Comparison of ENCODE assay signal across 9 cellular contexts in genomic region chr13:35164324-35164932, GRCh38.
DNase-seq lines count a peak whose midpoint lies in the region; ATAC-seq, FAIRE-seq and TF ChIP-seq lines count a peak whose summit lies in the region.
"Had no signal": no experiment of that assay in that cellular context is flagged by ENCODE, and none has a peak within 500 bp of the region (broad histone marks: within the 10 kb centered on the region; RNA-seq: fewer than 3 reads in every experiment).

No MANE protein-coding gene starts in this region.

- in situ Hi-C loops in K562 (cut with MboI) = loop anchor here (25.0 kb wide), 1 partner anchor 1227 kb away; no protein-coding TSS in a partner anchor

- TF ChIP-seq RAD21 in K562 (CRISPR knock-in tag; conservative IDR thresholded peaks at IDR 0.05 in 1 of 2, IDR thresholded peaks at IDR 0.05 in 1 of 2) = peak; percentile 70 to 76

- H3K9me3 ChIP-seq in K562 (replicated peaks; ENCODE audit: control insufficient read depth, insufficient read depth, low read depth, low read length) = no peaks in the 10 kb centered on the region

- POLR2A ChIA-PET in K562 (lab: Yijun Ruan, JAX) = no interaction called here

- TF ChIP-seq EP300 in K562 (IDR thresholded peaks at IDR 0.05; ENCODE audit: low read length) = no peak

- no peak overlapping the region for H3K4me3 ChIP-seq in K562

- CTCF ChIA-PET in K562 (lab: Yijun Ruan, JAX; ENCODE audit: low intra/inter-chr PET ratio) = interaction anchor here (0.6 to 0.7 kb wide), 3 partner anchors 25 to 1234 kb away, joined by 3 read pairs; no protein-coding TSS in a partner anchor

- no peak overlapping the region for H2AFZ ChIP-seq in K562 (ENCODE audit: low read depth, low read length)

- DNase-seq in D721Med (ENCODE audit: insufficient read length, low spot score) = no peak
- DNase-seq in NCI-H2196 (lab: John Stamatoyannopoulos, UW; ENCODE audit: unreplicated experiment) = peak; percentile 19
- peak; percentile 6 to 17 (median 14) for DNase-seq in K562 (ENCODE audit: extremely low read depth in 1 of 4, low spot score in 3 of 4)
- peak; percentile 24 for DNase-seq in kidney glomerular epithelial cell (lab: John Stamatoyannopoulos, UW)
- DNase-seq in omental fat pad (ENCODE audit: low spot score) = no peak
- no peak for DNase-seq in activated CD4-positive, alpha-beta T cell treated with anti-CD3 and anti-CD28 coated beads, Interleukin-2, amount 50 U/mL, for 4 hours
- DNase-seq: right cardiac atrium had no signal

- no peaks in the 10 kb centered on the region for H3K4me1 ChIP-seq in K562 (replicated peaks in 1 of 2; ENCODE audit: control insufficient read depth in 2 of 2, insufficient read depth in 2 of 2, low read length in 2 of 2)

- TF ChIP-seq CTCF in D721Med (IDR thresholded peaks at IDR 0.05; ENCODE audit: insufficient read depth, missing control alignments) (peak; percentile 58), K562 (IDR thresholded peaks at IDR 0.05 in 2 of 3, conservative IDR thresholded peaks at IDR 0.05 in 1 of 3; ENCODE audit: insufficient read depth in 2 of 3, low read depth in 1 of 3, low read length in 3 of 3) (peak; percentile 14 to 58 (median 27); a peak in 3 of 6 replicates), omental fat pad (IDR thresholded peaks at IDR 0.05) (no peak)

- no peaks in the 10 kb centered on the region for H3K27me3 ChIP-seq in K562 (ENCODE audit: control insufficient read depth in 2 of 2, insufficient read depth in 2 of 2, low read length in 2 of 2)

- no peak overlapping the region for H3K4me2 ChIP-seq in K562 (ENCODE audit: insufficient read depth, low read length)

- no peaks in the 10 kb centered on the region for H3K79me2 ChIP-seq in K562 (ENCODE audit: control insufficient read depth, insufficient read depth, low read length)

- FAIRE-seq in D721Med (lab: Jason Lieb, UNC) (peak; percentile 80), K562 (lab: Jason Lieb, UNC) (no peak)

- no peak overlapping the region for H3K9ac ChIP-seq in K562 (ENCODE audit: insufficient read depth in 1 of 2, low read depth in 2 of 2, low read length in 2 of 2)

- H3K27ac ChIP-seq in K562 (ENCODE audit: extremely low read depth, low read depth, low read length) = no peak overlapping the region

- no peaks in the 10 kb centered on the region for H3K9me1 ChIP-seq in K562 (ENCODE audit: control insufficient read depth, insufficient read depth, low read length)

- TF ChIP-seq POLR2A in K562 (conservative IDR thresholded peaks at IDR 0.05) = no peak

- no TSS peak for BruUV-seq in K562 (replicated peaks; lab: Mats Ljungman, UMichigan)

- H4K20me1 ChIP-seq in K562 (replicated peaks; ENCODE audit: control insufficient read depth, insufficient read depth, low read length) = no peaks in the 10 kb centered on the region

- intact Hi-C loops in K562 (cut with micrococcal nuclease) = loop anchor here (2.0 to 5.0 kb wide), 2 partner anchors 558 to 1486 kb away; no protein-coding TSS in a partner anchor

- H3K36me3 ChIP-seq in K562 (ENCODE audit: control insufficient read depth, insufficient read depth, low read length) = no peaks in the 10 kb centered on the region

- peak; percentile 61 for ATAC-seq in GM19351 (IDR thresholded peaks at IDR 0.05; ENCODE audit: unreplicated experiment)
- peak; percentile 76 for ATAC-seq in HG03139 (IDR thresholded peaks at IDR 0.05; ENCODE audit: unreplicated experiment)
- peak; percentile 61; the same call in 1 of the 3 replicates for ATAC-seq in K562
- no peak for ATAC-seq in omental fat pad (ENCODE audit: low FRiP score)

TF ChIP-seq in K562, 482 proteins besides CTCF, POLR2A, EP300 and RAD21 (continues in another document):
- TF ChIP-seq TRIM28 (IDR thresholded peaks at IDR 0.05) (no peak), POLR2G (IDR thresholded peaks at IDR 0.05; ENCODE audit: low read depth, low read length) (no peak), ZNF583 (CRISPR knock-in tag; IDR thresholded peaks at IDR 0.05) (no peak), CSDE1 (IDR thresholded peaks at IDR 0.05) (no peak), FOXK1 (CRISPR knock-in tag; IDR thresholded peaks at IDR 0.05; ENCODE audit: borderline replicate concordance) (no peak), ZHX1 (conservative IDR thresholded peaks at IDR 0.05; ENCODE audit: low read length) (no peak), ZNF449 (CRISPR knock-in tag; IDR thresholded peaks at IDR 0.05) (no peak), ZNF830 (CRISPR knock-in tag; IDR thresholded peaks at IDR 0.05) (no peak), CREB1 (IDR thresholded peaks at IDR 0.05) (no peak), CREB1 (CRISPR knock-in tag; IDR thresholded peaks at IDR 0.05) (no peak), FOXP4 (CRISPR knock-in tag; IDR thresholded peaks at IDR 0.05; ENCODE audit: borderline replicate concordance) (no peak)

Comparison
In these comparisons a context has a peak if more than half of its experiments do, and no peak if none do; other contexts are left out.
1. DNase-seq: peak in NCI-H2196 (single experiment), K562 (4 of 4) and kidney glomerular epithelial cell (single experiment); none in D721Med (single experiment), omental fat pad (single experiment) and activated CD4-positive, alpha-beta T cell treated with anti-CD3 and anti-CD28 coated beads, Interleukin-2, amount 50 U/mL, for 4 hours (0 of 2).
2. CTCF ChIP-seq: peak in D721Med (single experiment) and K562 (3 of 3); none in omental fat pad (0 of 3).